9 cellular contexts compared by ENCODE assay signal in genomic region chr4:3765271-3766206, GRCh38. TPM values are rescaled to one million over a fixed set of nuclear protein-coding genes. Genes with fewer than 3 reads are reported as not detected.
DNase-seq lines count a peak whose midpoint lies in the region; ATAC-seq and TF ChIP-seq lines count a peak whose summit lies in the region.
"Had no signal": no experiment of that assay in that cellular context is flagged by ENCODE, and none has a peak within 500 bp of the region (broad histone marks: within the 10 kb centered on the region; RNA-seq: fewer than 3 reads in every experiment).

No MANE protein-coding gene starts in this region.

- H3K4me1 ChIP-seq in liver (ENCODE audit: control insufficient read depth in 4 of 4, insufficient read depth in 4 of 4, low read length in 3 of 4) (peaks cover 6 to 15% (median 9%) of the 10 kb centered on the region in 4 donors), aorta (ENCODE audit: control insufficient read depth in 1 of 2, insufficient read depth in 2 of 2, low read length in 2 of 2) (no peaks in the 10 kb centered on the region), tibial nerve (peaks cover 0 to 22% (median 0%) of the 10 kb centered on the region in 4 donors)

- H3K27me3 ChIP-seq in liver (ENCODE audit: control insufficient read depth in 4 of 4, insufficient read depth in 4 of 4, low read length in 3 of 4) = peaks cover 0 to 7% (median 3%) of the 10 kb centered on the region in 4 donors
- H3K27me3 ChIP-seq in aorta (ENCODE audit: control insufficient read depth in 1 of 2, insufficient read depth in 2 of 2, low read length in 1 of 2) = no peaks in the 10 kb centered on the region
- H3K27me3 ChIP-seq in tibial nerve = peaks cover 0 to 37% of the 10 kb centered on the region in 2 donors

- peak overlapping the region; percentile 35 for H3K4me3 Mint-ChIP-seq in chondrocyte (ENCODE audit: unreplicated experiment)

- H3K9me3 ChIP-seq in liver (ENCODE audit: control insufficient read depth in 4 of 4, low read length in 3 of 4) (no peaks in the 10 kb centered on the region), aorta (ENCODE audit: control insufficient read depth, low read length) (no peaks in the 10 kb centered on the region), tibial nerve (peaks cover 0 to under 1% (median 0%) of the 10 kb centered on the region in 4 donors)

- DNase-seq in EL = peak; percentile 68
- peak; percentile 7 for DNase-seq in MV-4-11 (lab: John Stamatoyannopoulos, UW)
- no peak for DNase-seq in chondrocyte (ENCODE audit: low spot score)
- peak; percentile 80 to 90 for DNase-seq in aorta
- no peak for DNase-seq in tibial nerve (ENCODE audit: low spot score in 2 of 2)
- DNase-seq: naive B cell had no signal

- 2% methylated on average over 135 of the region's 135 CpGs for WGBS in liver
- 1% methylated on average over 77 to 135 of the region's 135 CpGs for WGBS in aorta, 2 donors
- 0 to 3% methylated on average over 17 to 50 of the region's 135 CpGs for WGBS in tibial nerve, 2 donors

- no peak overlapping the region for H3K9ac ChIP-seq in liver (ENCODE audit: low read depth in 1 of 2, low read length in 2 of 2)

- ATAC-seq in aorta (ENCODE audit: low FRiP score) = peak; percentile 65
- ATAC-seq in HG02678 (IDR thresholded peaks at IDR 0.05; ENCODE audit: unreplicated experiment) = no peak
- ATAC-seq in GM18519 (IDR thresholded peaks at IDR 0.05; ENCODE audit: low FRiP score, unreplicated experiment) = no peak

- peaks cover 1% of the 10 kb centered on the region for H3K36me3 Mint-ChIP-seq in chondrocyte (ENCODE audit: low read depth)
- H3K36me3 Mint-ChIP-seq: naive B cell had no signal

- H3K4me1 Mint-ChIP-seq in chondrocyte (ENCODE audit: low read depth) = peaks cover 8% of the 10 kb centered on the region

- no peaks in the 10 kb centered on the region for H3K36me3 ChIP-seq in liver (ENCODE audit: control insufficient read depth in 4 of 4, insufficient read depth in 3 of 4, low read depth in 1 of 4, low read length in 3 of 4)
- no peaks in the 10 kb centered on the region for H3K36me3 ChIP-seq in aorta (ENCODE audit: control insufficient read depth in 1 of 2, insufficient read depth in 2 of 2, low read length in 1 of 2)
- no peaks in the 10 kb centered on the region for H3K36me3 ChIP-seq in tibial nerve

- H3K4me3 ChIP-seq in liver (ENCODE audit: low read depth in 1 of 3, low read length in 3 of 3) (peak overlapping the region in 2 of 3 donors; percentile 17 to 50), aorta (ENCODE audit: low read length in 2 of 2) (peak overlapping the region; percentile 65 to 70), tibial nerve (peak overlapping the region in 1 of 4 donors; percentile 45)

- intact Hi-C loops in aorta (cut with DNase I) = loop anchor here (5.0 kb wide), 3 partner anchors 58 to 108 kb away; no protein-coding TSS in a partner anchor

- TF ChIP-seq RAD21 in liver (IDR thresholded peaks at IDR 0.05) = no peak

- TF ChIP-seq CTCF in chondrocyte (IDR thresholded peaks at IDR 0.05) (peak; percentile 67), liver (IDR thresholded peaks at IDR 0.05; ENCODE audit: low read depth, low read length, missing input control) (no peak), tibial nerve (IDR thresholded peaks at IDR 0.05) (peak in 1 of 5 experiments; percentile 31)

- no peak overlapping the region for H3K27ac ChIP-seq in liver (ENCODE audit: low read depth in 1 of 2, low read length in 2 of 2)
- peak overlapping the region; percentile 38 to 94 for H3K27ac ChIP-seq in aorta (ENCODE audit: low read depth in 1 of 2, low read length in 2 of 2)
- H3K27ac ChIP-seq in tibial nerve = no peak overlapping the region

- no peaks in the 10 kb centered on the region for H3K9me3 Mint-ChIP-seq in chondrocyte (ENCODE audit: low read depth)

- no peak for TF ChIP-seq POLR2A in tibial nerve (IDR thresholded peaks at IDR 0.05)

- H3K27me3 Mint-ChIP-seq in chondrocyte (ENCODE audit: low read depth) = peaks cover 31% of the 10 kb centered on the region

- no peak overlapping the region for H3K27ac Mint-ChIP-seq in chondrocyte (ENCODE audit: unreplicated experiment)
- H3K27ac Mint-ChIP-seq: naive B cell had no signal

- TF ChIP-seq EP300 in tibial nerve (IDR thresholded peaks at IDR 0.05) = no peak

TF ChIP-seq in liver, 16 proteins besides CTCF, POLR2A, EP300 and RAD21:
- TF ChIP-seq, protein P1, sequence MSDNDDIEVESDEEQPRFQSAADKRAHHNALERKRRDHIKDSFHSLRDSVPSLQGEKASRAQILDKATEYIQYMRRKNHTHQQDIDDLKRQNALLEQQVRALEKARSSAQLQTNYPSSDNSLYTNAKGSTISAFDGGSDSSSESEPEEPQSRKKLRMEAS (IDR thresholded peaks at IDR 0.05) = no peak
- TF ChIP-seq NR2F2 (IDR thresholded peaks at IDR 0.05) (no peak), ATF3 (IDR thresholded peaks at IDR 0.05) (no peak), GABPA (IDR thresholded peaks at IDR 0.05 in 1 of 2, conservative IDR thresholded peaks at IDR 0.05 in 1 of 2) (no peak)

RNA-seq across cellular contexts. Expression of gene ADRA2C, which starts 0.6 kb away (rescaled TPM):
- total RNA-seq in chondrocyte (0.99 to 1.6 TPM (median 1.5 TPM) in 3 replicates), liver (1 to 10 TPM in 1 of 2 donors, under 1 TPM in 1; 0.19 to 1.1 TPM), aorta (10 to 100 TPM; 36.4 to 72.2 TPM), tibial nerve (10 to 100 TPM in 2 of 4 donors, 1 to 10 TPM in 2; 3.1 to 13.2 (median 7.5) TPM)
- polyA plus RNA-seq in liver (under 1 TPM in 1 of 2 donors, not detected in 1; 0.28 TPM), aorta (10 to 100 TPM in 1 of 2 donors, 1 to 10 TPM in 1; 9.6 to 49.0 TPM)

Comparison
In these comparisons a context has a peak if more than half of its experiments do, and no peak if none do; other contexts are left out.
1. DNase-seq: peak in EL (single experiment), MV-4-11 (single experiment) and aorta (2 of 2); none in chondrocyte (single experiment) and tibial nerve (0 of 2).
2. H3K27ac ChIP-seq: peak in aorta (2 of 2); none in liver (0 of 2) and tibial nerve (0 of 4).